In the genomic region with DNA sequence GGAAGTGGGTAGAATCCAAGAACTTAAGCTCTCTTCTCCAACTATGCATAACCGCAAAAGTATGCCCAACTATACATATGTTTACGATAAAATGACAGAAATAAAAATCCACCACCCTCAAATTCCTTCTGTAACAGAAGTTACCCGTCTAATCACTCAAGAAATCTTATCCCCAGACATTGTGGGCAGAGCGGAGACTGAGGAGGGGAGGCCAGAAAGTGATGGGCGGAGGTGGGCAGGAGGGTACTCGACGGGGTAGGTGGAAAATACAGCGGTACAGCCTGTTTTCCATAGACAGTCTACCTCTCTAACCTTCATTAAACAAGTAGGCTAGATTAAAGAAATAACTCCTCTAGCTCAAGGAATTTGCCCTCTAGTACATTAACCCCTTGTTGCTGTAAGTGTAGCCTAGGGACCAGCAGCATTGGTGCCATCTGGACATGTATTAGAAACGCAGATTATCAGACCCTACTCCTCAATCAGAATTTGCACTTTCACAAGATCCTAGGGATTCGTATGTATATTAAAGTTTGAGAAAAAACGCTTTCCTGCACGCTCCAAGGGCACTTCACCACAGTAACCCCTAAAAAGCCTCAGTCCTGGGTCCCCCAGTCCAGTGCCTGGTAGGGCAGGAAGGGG, we compare ENCODE assay signal across 8 cellular contexts. TPM values are rescaled to one million over a fixed set of nuclear protein-coding genes. Genes with fewer than 3 reads are reported as not detected.
DNase-seq lines count a peak whose midpoint lies in the region; ATAC-seq and TF ChIP-seq lines count a peak whose summit lies in the region.

No MANE protein-coding gene starts in this region.

- peak overlapping the region; percentile 90 for H2AFZ ChIP-seq in smooth muscle cell (ENCODE audit: low read depth)

- no peaks in the 10 kb centered on the region for H3K27me3 ChIP-seq in SJCRH30
- no peaks in the 10 kb centered on the region for H3K27me3 ChIP-seq in smooth muscle cell (ENCODE audit: low read depth)

- peaks cover 36% of the 10 kb centered on the region for H3K79me2 ChIP-seq in smooth muscle cell (ENCODE audit: low read depth)

- H3K4me2 ChIP-seq in smooth muscle cell, result peak overlapping the region; percentile 82

- peaks cover 17% of the 10 kb centered on the region for H3K4me1 Mint-ChIP-seq in activated CD4-positive, alpha-beta T cell treated with anti-CD3 and anti-CD28 coated beads for 36 hours

- CTCF ChIA-PET in activated CD4-positive, alpha-beta T cell treated with anti-CD3 and anti-CD28 coated beads for 36 hours (lab: Charles Lee), result interaction anchor here (0.6 to 1.3 kb wide), 3 partner anchors 66 to 139 kb away, joined by 3 to 4 read pairs (median 4); partner anchors contain the start of gene ACTR6

- peak; percentile 3 for ATAC-seq in activated CD4-positive, alpha-beta T cell treated with anti-CD3 and anti-CD28 coated beads for 36 hours
- peak; percentile 1 for ATAC-seq in HG02763 (IDR thresholded peaks at IDR 0.05; ENCODE audit: unreplicated experiment)

- WGBS in smooth muscle cell (ENCODE audit: low lambda C conversion rate), result 45% methylated on average over 12 of the region's 12 CpGs

- peak overlapping the region; percentile 62 for H3K27ac ChIP-seq in SJCRH30
- H3K27ac ChIP-seq in smooth muscle cell (ENCODE audit: low read depth), result peak overlapping the region; percentile 98

- TF ChIP-seq CTCF in fibroblast of the aortic adventitia (IDR thresholded peaks at IDR 0.05; ENCODE audit: insufficient read depth, low read length) (no peak), smooth muscle cell (IDR thresholded peaks at IDR 0.05; ENCODE audit: borderline replicate concordance, insufficient read depth, poor library complexity, severe bottlenecking) (no peak)

- H3K4me3 ChIP-seq in SJCRH30, result peak overlapping the region; percentile 77
- peak overlapping the region; percentile 95 for H3K4me3 ChIP-seq in fibroblast of the aortic adventitia (ENCODE audit: low read depth, low read length)
- H3K4me3 ChIP-seq in smooth muscle cell, result peak overlapping the region; percentile 92

- no peaks in the 10 kb centered on the region for H3K9me3 ChIP-seq in SJCRH30 (replicated peaks)
- H3K9me3 ChIP-seq in smooth muscle cell (replicated peaks; ENCODE audit: low read depth), result no peaks in the 10 kb centered on the region

- peak; percentile 13 for DNase-seq in activated CD4-positive, alpha-beta T cell treated with anti-CD3 and anti-CD28 coated beads for 36 hours
- no peak for DNase-seq in activated CD4-positive, alpha-beta T cell treated with anti-CD3 and anti-CD28 coated beads, Interleukin-2, amount 50 U/mL, for 1 hour
- DNase-seq in SJCRH30 (no peak), fibroblast of the aortic adventitia (ENCODE audit: low read depth) (no peak), smooth muscle cell (lab: John Stamatoyannopoulos, UW; ENCODE audit: unreplicated experiment) (no peak), SW 1271 (lab: John Stamatoyannopoulos, UW) (no peak)
- no peak for DNase-seq in activated effector memory CD4-positive, alpha-beta T cell treated with Interleukin-2 at 50 U/mL for 16 hours

- peaks cover 29% of the 10 kb centered on the region for H4K20me1 ChIP-seq in smooth muscle cell (ENCODE audit: low read depth)

- peaks cover 1% of the 10 kb centered on the region for H3K36me3 Mint-ChIP-seq in activated CD4-positive, alpha-beta T cell treated with anti-CD3 and anti-CD28 coated beads for 36 hours (ENCODE audit: low read depth)

- no peaks in the 10 kb centered on the region for H3K27me3 Mint-ChIP-seq in activated CD4-positive, alpha-beta T cell treated with anti-CD3 and anti-CD28 coated beads for 36 hours

- no peaks in the 10 kb centered on the region for H3K36me3 ChIP-seq in SJCRH30
- no peaks in the 10 kb centered on the region for H3K36me3 ChIP-seq in smooth muscle cell (ENCODE audit: low read depth)

- no peak overlapping the region for H3K9ac ChIP-seq in smooth muscle cell (ENCODE audit: low read depth)

- H3K4me1 ChIP-seq in SJCRH30 (no peaks in the 10 kb centered on the region; the same call in 1 of the 2 replicates), smooth muscle cell (ENCODE audit: low read depth) (peaks cover 15% of the 10 kb centered on the region)

- POLR2A ChIA-PET in activated CD4-positive, alpha-beta T cell treated with anti-CD3 and anti-CD28 coated beads for 36 hours (lab: Charles Lee), result interaction anchor here (0.8 to 1.4 kb wide), 2 partner anchors 64 to 66 kb away, joined by 6 read pairs; partner anchors contain the start of gene ACTR6

- H3K27ac Mint-ChIP-seq in activated CD4-positive, alpha-beta T cell treated with anti-CD3 and anti-CD28 coated beads for 36 hours, result peak overlapping the region; percentile 95

- peak overlapping the region; percentile 82 for H3K4me3 Mint-ChIP-seq in activated CD4-positive, alpha-beta T cell treated with anti-CD3 and anti-CD28 coated beads for 36 hours

- intact Hi-C loops in activated CD4-positive, alpha-beta T cell treated with anti-CD3 and anti-CD28 coated beads for 36 hours (cut with DNase I, micrococcal nuclease), result loop anchor here (2.0 to 10.0 kb wide), 5 partner anchors 123 to 1859 kb away; partner anchors contain the start of genes UTP20 (in 2 of the 2), APAF1 (in 1 of the 2), BLTP3B (in 1 of the 2) and IKBIP (in 1 of the 2)

- no peaks in the 10 kb centered on the region for H3F3A ChIP-seq in smooth muscle cell (ENCODE audit: low read depth)

- no peaks in the 10 kb centered on the region for H3K9me3 Mint-ChIP-seq in activated CD4-positive, alpha-beta T cell treated with anti-CD3 and anti-CD28 coated beads for 36 hours (ENCODE audit: low read depth)

RNA-seq across cellular contexts. Expression of gene DEPDC4, which starts 0.6 kb away (rescaled TPM):
- 1 to 10 TPM; 2.9 to 4.2 TPM for total RNA-seq in activated CD4-positive, alpha-beta T cell treated with anti-CD3 and anti-CD28 coated beads for 36 hours
- total RNA-seq in SJCRH30 (2014; rRNA removed; shearing (Covaris generic)), result 4.2 and 5.1 TPM in 2 replicates
- total RNA-seq in fibroblast of the aortic adventitia (ENCODE audit: low replicate concordance) (2.1 and 5.9 TPM in 2 replicates), smooth muscle cell (4.1 and 13.5 TPM in 2 replicates)
- polyA plus RNA-seq in smooth muscle cell, result 0.49 and 1.2 TPM in 2 replicates

RNA-seq across cellular contexts. Expression of gene SCYL2, which starts 0.7 kb away (rescaled TPM):
- total RNA-seq in activated CD4-positive, alpha-beta T cell treated with anti-CD3 and anti-CD28 coated beads for 36 hours, result 10 to 100 TPM; 25.9 to 29.3 TPM
- 42.5 and 49.0 TPM in 2 replicates for total RNA-seq in SJCRH30 (2014; rRNA removed; shearing (Covaris generic))
- total RNA-seq in fibroblast of the aortic adventitia (ENCODE audit: low replicate concordance) (49.1 and 49.4 TPM in 2 replicates), smooth muscle cell (105 and 123 TPM in 2 replicates)
- 20.4 and 24.3 TPM in 2 replicates for polyA plus RNA-seq in smooth muscle cell
